In the genomic region with DNA sequence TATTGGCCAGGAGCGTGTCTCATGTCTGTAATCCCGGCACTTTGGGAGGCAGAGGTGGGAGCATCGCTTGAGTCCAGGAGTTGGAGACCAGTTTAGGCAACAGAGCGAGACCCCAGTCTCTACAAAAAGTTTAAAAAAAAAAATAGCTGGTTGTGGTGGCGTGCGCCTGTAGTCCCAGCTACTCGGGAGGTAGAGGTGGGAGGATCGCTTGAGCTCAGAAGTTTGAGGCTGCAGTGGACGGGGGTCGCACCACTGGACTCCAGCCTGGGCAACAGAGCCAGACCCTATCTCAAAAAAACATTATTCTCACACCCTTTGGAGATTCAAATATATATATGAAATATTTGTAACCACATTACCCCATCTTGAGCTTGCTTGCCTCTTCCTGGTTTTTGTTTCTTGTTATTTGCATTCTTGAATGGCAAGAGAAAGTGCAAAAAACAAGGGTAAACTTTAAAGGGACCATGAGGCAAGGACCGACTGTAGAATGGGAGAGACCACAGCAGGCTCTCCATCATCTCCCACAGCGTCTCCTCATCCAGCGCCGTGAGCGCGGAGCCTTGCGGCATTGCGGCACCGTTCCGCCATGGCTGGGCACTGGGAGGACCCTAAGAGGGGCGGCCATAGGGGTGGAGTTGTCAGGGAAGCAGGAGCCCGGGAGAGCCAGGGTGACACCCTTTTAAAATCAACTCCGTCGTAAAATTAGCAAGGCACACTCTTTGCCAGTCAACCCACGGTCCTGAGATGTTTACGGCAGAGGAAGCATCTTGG, we compare ENCODE assay signal across 8 cellular contexts. TPM values are rescaled to one million over a fixed set of nuclear protein-coding genes. Genes with fewer than 3 reads are reported as not detected.
DNase-seq lines count a peak whose midpoint lies in the region; ATAC-seq, FAIRE-seq and TF ChIP-seq lines count a peak whose summit lies in the region.

No MANE protein-coding gene starts in this region.

- peaks cover 69% of the 10 kb centered on the region for H4K20me1 ChIP-seq in astrocyte (ENCODE audit: insufficient read depth, low read length)

- ATAC-seq in left ventricle myocardium superior: no peak
- ATAC-seq in memory B cell (ENCODE audit: low read depth): no peak
- ATAC-seq in HG02981 (IDR thresholded peaks at IDR 0.05; ENCODE audit: unreplicated experiment): no peak
- ATAC-seq in GM21367 (IDR thresholded peaks at IDR 0.05; ENCODE audit: unreplicated experiment): no peak

- H3K27ac ChIP-seq in right atrium auricular region (no peak overlapping the region), astrocyte (ENCODE audit: low read depth, low read length) (no peak overlapping the region), vagina (peak overlapping the region; percentile 97)

- peak overlapping the region; percentile 95 for H3K4me2 ChIP-seq in astrocyte (ENCODE audit: low read length)

- H2AFZ ChIP-seq in astrocyte (ENCODE audit: low read depth, low read length): no peak overlapping the region

- intact Hi-C loops in left ventricle myocardium superior (cut with micrococcal nuclease) (no loop called here), vagina (cut with DNase I) (no loop called here)

- no peak for TF ChIP-seq POLR2A in vagina (IDR thresholded peaks at IDR 0.05)

- no peak for DNase-seq in right atrium auricular region (ENCODE audit: low spot score)
- no peak for DNase-seq in left ventricle myocardium superior
- no peak for DNase-seq in astrocyte (ENCODE audit: low read depth)
- DNase-seq in memory B cell (ENCODE audit: low spot score in 2 of 2): no peak
- DNase-seq in vagina (ENCODE audit: extremely low spot score in 2 of 2): no peak
- no peak for DNase-seq in activated CD4-positive, CD25-positive, alpha-beta regulatory T cell treated with anti-CD3 and anti-CD28 coated beads, Interleukin-2, amount 50 U/mL, for 72 hours

- no peaks in the 10 kb centered on the region for H3K27me3 Mint-ChIP-seq in astrocyte (ENCODE audit: low read depth, unreplicated experiment)
- H3K27me3 Mint-ChIP-seq in memory B cell: no peaks in the 10 kb centered on the region

- no peak for FAIRE-seq in astrocyte (lab: Jason Lieb, UNC)

- H3K4me3 ChIP-seq in right atrium auricular region (peak overlapping the region; percentile 59 to 83), astrocyte (ENCODE audit: insufficient read depth, low read depth, low read length) (peak overlapping the region; percentile 88), vagina (peak overlapping the region; percentile 83 to 96)

- peak overlapping the region; percentile 98 for H3K4me3 Mint-ChIP-seq in astrocyte (ENCODE audit: unreplicated experiment)
- H3K4me3 Mint-ChIP-seq in memory B cell: peak overlapping the region; percentile 97

- H3K4me1 ChIP-seq in right atrium auricular region (peaks cover 0 to 37% of the 10 kb centered on the region in 2 donors), astrocyte (ENCODE audit: insufficient read depth, low read length) (peaks cover 9% of the 10 kb centered on the region), vagina (peaks cover 63% of the 10 kb centered on the region)

- no peaks in the 10 kb centered on the region for H3K27me3 ChIP-seq in right atrium auricular region
- H3K27me3 ChIP-seq in astrocyte (ENCODE audit: insufficient read depth, low read length): no peaks in the 10 kb centered on the region
- no peaks in the 10 kb centered on the region for H3K27me3 ChIP-seq in vagina

- H3K9ac ChIP-seq in astrocyte (ENCODE audit: low read length): peak overlapping the region; percentile 96

- no peaks in the 10 kb centered on the region for H3K9me3 ChIP-seq in right atrium auricular region
- no peaks in the 10 kb centered on the region for H3K9me3 ChIP-seq in astrocyte (ENCODE audit: insufficient read depth, low read depth, low read length)
- no peaks in the 10 kb centered on the region for H3K9me3 ChIP-seq in vagina

- H3K4me1 Mint-ChIP-seq in astrocyte (ENCODE audit: low read depth, unreplicated experiment) (peaks cover 16% of the 10 kb centered on the region), memory B cell (peaks cover 34% of the 10 kb centered on the region)

- TF ChIP-seq CTCF in right atrium auricular region (IDR thresholded peaks at IDR 0.05): no peak
- TF ChIP-seq CTCF in astrocyte (IDR thresholded peaks at IDR 0.05; ENCODE audit: insufficient read depth, low read depth, low read length): no peak
- TF ChIP-seq CTCF in vagina (IDR thresholded peaks at IDR 0.05): no peak

- H3K9me3 Mint-ChIP-seq in astrocyte (ENCODE audit: unreplicated experiment) (no peaks in the 10 kb centered on the region), memory B cell (no peaks in the 10 kb centered on the region)

- no peak overlapping the region for H3K27ac Mint-ChIP-seq in astrocyte (ENCODE audit: unreplicated experiment)
- H3K27ac Mint-ChIP-seq in memory B cell: peak overlapping the region; percentile 97

- H3K36me3 ChIP-seq in right atrium auricular region: no peaks in the 10 kb centered on the region
- H3K36me3 ChIP-seq in astrocyte (ENCODE audit: insufficient read depth, low read length): peaks cover 2% of the 10 kb centered on the region
- peaks cover 0 to under 1% of the 10 kb centered on the region in 2 donors for H3K36me3 ChIP-seq in vagina

- H3K79me2 ChIP-seq in astrocyte (ENCODE audit: insufficient read depth, low read length): peaks cover 94% of the 10 kb centered on the region

- H3K36me3 Mint-ChIP-seq in astrocyte (ENCODE audit: low read depth, unreplicated experiment): peaks cover 5% of the 10 kb centered on the region
- peaks cover 6% of the 10 kb centered on the region for H3K36me3 Mint-ChIP-seq in memory B cell

RNA-seq across cellular contexts. Expression of gene ELP2, which starts 1.4 kb away (rescaled TPM):
- total RNA-seq in right atrium auricular region (10 to 100 TPM; 21.7 to 31.4 TPM), left ventricle myocardium superior (59.5 TPM), astrocyte (98.1 and 99.8 TPM in 2 replicates), vagina (60.2 TPM)

RNA-seq across cellular contexts. Expression of gene SLC39A6, which starts 1.9 kb away (rescaled TPM):
- total RNA-seq in right atrium auricular region (10 to 100 TPM; 15.9 to 20.0 TPM), left ventricle myocardium superior (13.4 TPM), astrocyte (81.3 and 87.3 TPM in 2 replicates), vagina (39.3 TPM)

RNA-seq across cellular contexts. Expression of gene MOCOS, which starts 56.2 kb away (rescaled TPM):
- total RNA-seq in right atrium auricular region: under 1 TPM; 0.11 to 0.51 TPM
- total RNA-seq in left ventricle myocardium superior: 0.27 TPM
- total RNA-seq in astrocyte: 1.4 and 1.9 TPM in 2 replicates
- 2.2 TPM for total RNA-seq in vagina
